Comparison of ENCODE assay signal across 1 cellular context in the genomic region with DNA sequence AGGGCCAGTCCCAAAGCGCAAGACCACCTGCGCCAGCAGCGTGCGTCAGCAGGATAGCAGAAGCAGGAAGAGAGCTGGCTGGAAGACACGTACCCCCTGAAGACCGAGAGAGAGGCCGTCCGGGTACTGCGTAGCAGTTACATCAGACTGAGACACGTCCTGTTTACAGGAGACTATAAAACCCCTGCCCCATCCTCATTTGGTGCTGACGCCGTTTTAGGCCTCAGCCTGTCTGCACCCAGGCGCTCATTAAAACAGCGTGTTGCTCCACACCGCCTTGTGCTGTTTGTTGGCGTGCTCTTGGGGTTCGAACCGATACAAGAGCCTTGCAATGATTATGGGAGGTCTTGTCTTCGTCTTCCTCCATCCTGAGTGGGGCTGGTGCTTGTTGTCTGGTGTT.
TF ChIP-seq lines count a peak whose summit lies in the region.

No MANE protein-coding gene starts in this region.

TF ChIP-seq in K562, 482 proteins besides CTCF, POLR2A, EP300 and RAD21 (continued from another document):
- TF ChIP-seq, protein P1, sequence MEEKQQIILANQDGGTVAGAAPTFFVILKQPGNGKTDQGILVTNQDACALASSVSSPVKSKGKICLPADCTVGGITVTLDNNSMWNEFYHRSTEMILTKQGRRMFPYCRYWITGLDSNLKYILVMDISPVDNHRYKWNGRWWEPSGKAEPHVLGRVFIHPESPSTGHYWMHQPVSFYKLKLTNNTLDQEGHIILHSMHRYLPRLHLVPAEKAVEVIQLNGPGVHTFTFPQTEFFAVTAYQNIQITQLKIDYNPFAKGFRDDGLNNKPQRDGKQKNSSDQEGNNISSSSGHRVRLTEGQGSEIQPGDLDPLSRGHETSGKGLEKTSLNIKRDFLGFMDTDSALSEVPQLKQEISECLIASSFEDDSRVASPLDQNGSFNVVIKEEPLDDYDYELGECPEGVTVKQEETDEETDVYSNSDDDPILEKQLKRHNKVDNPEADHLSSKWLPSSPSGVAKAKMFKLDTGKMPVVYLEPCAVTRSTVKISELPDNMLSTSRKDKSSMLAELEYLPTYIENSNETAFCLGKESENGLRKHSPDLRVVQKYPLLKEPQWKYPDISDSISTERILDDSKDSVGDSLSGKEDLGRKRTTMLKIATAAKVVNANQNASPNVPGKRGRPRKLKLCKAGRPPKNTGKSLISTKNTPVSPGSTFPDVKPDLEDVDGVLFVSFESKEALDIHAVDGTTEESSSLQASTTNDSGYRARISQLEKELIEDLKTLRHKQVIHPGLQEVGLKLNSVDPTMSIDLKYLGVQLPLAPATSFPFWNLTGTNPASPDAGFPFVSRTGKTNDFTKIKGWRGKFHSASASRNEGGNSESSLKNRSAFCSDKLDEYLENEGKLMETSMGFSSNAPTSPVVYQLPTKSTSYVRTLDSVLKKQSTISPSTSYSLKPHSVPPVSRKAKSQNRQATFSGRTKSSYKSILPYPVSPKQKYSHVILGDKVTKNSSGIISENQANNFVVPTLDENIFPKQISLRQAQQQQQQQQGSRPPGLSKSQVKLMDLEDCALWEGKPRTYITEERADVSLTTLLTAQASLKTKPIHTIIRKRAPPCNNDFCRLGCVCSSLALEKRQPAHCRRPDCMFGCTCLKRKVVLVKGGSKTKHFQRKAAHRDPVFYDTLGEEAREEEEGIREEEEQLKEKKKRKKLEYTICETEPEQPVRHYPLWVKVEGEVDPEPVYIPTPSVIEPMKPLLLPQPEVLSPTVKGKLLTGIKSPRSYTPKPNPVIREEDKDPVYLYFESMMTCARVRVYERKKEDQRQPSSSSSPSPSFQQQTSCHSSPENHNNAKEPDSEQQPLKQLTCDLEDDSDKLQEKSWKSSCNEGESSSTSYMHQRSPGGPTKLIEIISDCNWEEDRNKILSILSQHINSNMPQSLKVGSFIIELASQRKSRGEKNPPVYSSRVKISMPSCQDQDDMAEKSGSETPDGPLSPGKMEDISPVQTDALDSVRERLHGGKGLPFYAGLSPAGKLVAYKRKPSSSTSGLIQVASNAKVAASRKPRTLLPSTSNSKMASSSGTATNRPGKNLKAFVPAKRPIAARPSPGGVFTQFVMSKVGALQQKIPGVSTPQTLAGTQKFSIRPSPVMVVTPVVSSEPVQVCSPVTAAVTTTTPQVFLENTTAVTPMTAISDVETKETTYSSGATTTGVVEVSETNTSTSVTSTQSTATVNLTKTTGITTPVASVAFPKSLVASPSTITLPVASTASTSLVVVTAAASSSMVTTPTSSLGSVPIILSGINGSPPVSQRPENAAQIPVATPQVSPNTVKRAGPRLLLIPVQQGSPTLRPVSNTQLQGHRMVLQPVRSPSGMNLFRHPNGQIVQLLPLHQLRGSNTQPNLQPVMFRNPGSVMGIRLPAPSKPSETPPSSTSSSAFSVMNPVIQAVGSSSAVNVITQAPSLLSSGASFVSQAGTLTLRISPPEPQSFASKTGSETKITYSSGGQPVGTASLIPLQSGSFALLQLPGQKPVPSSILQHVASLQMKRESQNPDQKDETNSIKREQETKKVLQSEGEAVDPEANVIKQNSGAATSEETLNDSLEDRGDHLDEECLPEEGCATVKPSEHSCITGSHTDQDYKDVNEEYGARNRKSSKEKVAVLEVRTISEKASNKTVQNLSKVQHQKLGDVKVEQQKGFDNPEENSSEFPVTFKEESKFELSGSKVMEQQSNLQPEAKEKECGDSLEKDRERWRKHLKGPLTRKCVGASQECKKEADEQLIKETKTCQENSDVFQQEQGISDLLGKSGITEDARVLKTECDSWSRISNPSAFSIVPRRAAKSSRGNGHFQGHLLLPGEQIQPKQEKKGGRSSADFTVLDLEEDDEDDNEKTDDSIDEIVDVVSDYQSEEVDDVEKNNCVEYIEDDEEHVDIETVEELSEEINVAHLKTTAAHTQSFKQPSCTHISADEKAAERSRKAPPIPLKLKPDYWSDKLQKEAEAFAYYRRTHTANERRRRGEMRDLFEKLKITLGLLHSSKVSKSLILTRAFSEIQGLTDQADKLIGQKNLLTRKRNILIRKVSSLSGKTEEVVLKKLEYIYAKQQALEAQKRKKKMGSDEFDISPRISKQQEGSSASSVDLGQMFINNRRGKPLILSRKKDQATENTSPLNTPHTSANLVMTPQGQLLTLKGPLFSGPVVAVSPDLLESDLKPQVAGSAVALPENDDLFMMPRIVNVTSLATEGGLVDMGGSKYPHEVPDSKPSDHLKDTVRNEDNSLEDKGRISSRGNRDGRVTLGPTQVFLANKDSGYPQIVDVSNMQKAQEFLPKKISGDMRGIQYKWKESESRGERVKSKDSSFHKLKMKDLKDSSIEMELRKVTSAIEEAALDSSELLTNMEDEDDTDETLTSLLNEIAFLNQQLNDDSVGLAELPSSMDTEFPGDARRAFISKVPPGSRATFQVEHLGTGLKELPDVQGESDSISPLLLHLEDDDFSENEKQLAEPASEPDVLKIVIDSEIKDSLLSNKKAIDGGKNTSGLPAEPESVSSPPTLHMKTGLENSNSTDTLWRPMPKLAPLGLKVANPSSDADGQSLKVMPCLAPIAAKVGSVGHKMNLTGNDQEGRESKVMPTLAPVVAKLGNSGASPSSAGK (IDR thresholded peaks at IDR 0.05): no peak
TF ChIP-seq in K562: peak in this region for 1.
